Comparison of ENCODE assay signal across 16 cellular contexts in genomic region chr2:98029718-98030222, GRCh38. TPM values are rescaled to one million over a fixed set of nuclear protein-coding genes. Genes with fewer than 3 reads are reported as not detected.
"Had no signal": no experiment of that assay in that cellular context is flagged by ENCODE, and none has a peak within 500 bp of the region (broad histone marks: within the 10 kb centered on the region; RNA-seq: fewer than 3 reads in every experiment).

No MANE protein-coding gene starts in this region.

- H3K36me3 ChIP-seq: sigmoid colon, thoracic aorta had no signal

- H3K36me3 Mint-ChIP-seq: activated naive CD4-positive, alpha-beta T cell treated with anti-CD3 and anti-CD28 coated beads, Interleukin-2, amount 10 ng/mL, durations not matched to agents 7 days and 5 days; T-cell had no signal

- DNase-seq: activated CD8-positive, alpha-beta T cell treated with anti-CD3 and anti-CD28 coated beads for 36 hours; activated naive CD4-positive, alpha-beta T cell treated with anti-CD3 and anti-CD28 coated beads, Interleukin-2, amount 10 ng/mL, durations not matched to agents 7 days and 5 days; mucosa of descending colon; occipital lobe; psoas muscle; sigmoid colon; stimulated activated CD4-positive, alpha-beta T cell treated with anti-CD3 and anti-CD28 coated beads, Interleukin-12 subunit alpha, Interleukin-12 subunit beta, amount 100 ng/mL, for 4 hours; stimulated activated CD4-positive, alpha-beta T cell treated with anti-CD3 and anti-CD28 coated beads, Interleukin-2, amount 100 ng/mL, for 48 hours; stimulated activated naive CD8-positive, alpha-beta T cell treated with anti-CD3 and anti-CD28 coated beads, Interleukin-15, amount 100 ng/mL, for 72 hours; T-cell had no signal

- H3K9me3 ChIP-seq: mucosa of descending colon, psoas muscle, sigmoid colon, thoracic aorta had no signal

- FAIRE-seq: colon had no signal

- H3K27ac ChIP-seq: hepatocyte, psoas muscle, sigmoid colon, thoracic aorta, VCaP had no signal

- H3K4me3 Mint-ChIP-seq: activated CD8-positive, alpha-beta T cell treated with anti-CD3 and anti-CD28 coated beads for 36 hours; activated naive CD4-positive, alpha-beta T cell treated with anti-CD3 and anti-CD28 coated beads, Interleukin-2, amount 10 ng/mL, durations not matched to agents 7 days and 5 days; nephron; stimulated activated naive CD8-positive, alpha-beta T cell treated with anti-CD3 and anti-CD28 coated beads, Interleukin-15, amount 100 ng/mL, for 72 hours; T-cell had no signal

- ATAC-seq: activated CD8-positive, alpha-beta T cell treated with anti-CD3 and anti-CD28 coated beads for 36 hours; psoas muscle; stimulated activated naive CD8-positive, alpha-beta T cell treated with anti-CD3 and anti-CD28 coated beads, Interleukin-15, amount 100 ng/mL, for 72 hours; T-cell had no signal

- H3K9me3 Mint-ChIP-seq: activated CD8-positive, alpha-beta T cell treated with anti-CD3 and anti-CD28 coated beads for 36 hours; activated naive CD4-positive, alpha-beta T cell treated with anti-CD3 and anti-CD28 coated beads, Interleukin-2, amount 10 ng/mL, durations not matched to agents 7 days and 5 days; nephron; stimulated activated naive CD8-positive, alpha-beta T cell treated with anti-CD3 and anti-CD28 coated beads, Interleukin-15, amount 100 ng/mL, for 72 hours; T-cell had no signal

- H3K27ac Mint-ChIP-seq: activated CD8-positive, alpha-beta T cell treated with anti-CD3 and anti-CD28 coated beads for 36 hours; activated naive CD4-positive, alpha-beta T cell treated with anti-CD3 and anti-CD28 coated beads, Interleukin-2, amount 10 ng/mL, durations not matched to agents 7 days and 5 days; nephron; stimulated activated naive CD8-positive, alpha-beta T cell treated with anti-CD3 and anti-CD28 coated beads, Interleukin-15, amount 100 ng/mL, for 72 hours; T-cell had no signal

- H3K4me3 ChIP-seq: hepatocyte, lung, mucosa of descending colon, psoas muscle, sigmoid colon, thoracic aorta had no signal

- H3K27me3 ChIP-seq: hepatocyte, sigmoid colon had no signal

RNA-seq across cellular contexts. Expression of gene VWA3B, which starts 57.2 kb away (rescaled TPM):
- total RNA-seq: activated CD8-positive, alpha-beta T cell treated with anti-CD3 and anti-CD28 coated beads for 36 hours; hepatocyte; T-cell had no signal
